Comparison of ENCODE assay signal across 8 cellular contexts in genomic region chr21:43703068-43703880, GRCh38.
DNase-seq lines count a peak whose midpoint lies in the region; ATAC-seq lines count a peak whose summit lies in the region.

No MANE protein-coding gene starts in this region.

- H3K36me3 Mint-ChIP-seq in activated naive CD4-positive, alpha-beta T cell treated with anti-CD3 and anti-CD28 coated beads, Interleukin-2, amount 50 U/mL, for 24 hours = no peaks in the 10 kb centered on the region
- H3K36me3 Mint-ChIP-seq in stimulated activated naive B cell treated with anti-CD40 and anti-IgM and Interleukin-4, amounts not matched to agents 10 μg/mL and 1 μg/mL and 100 μg/mL, for 72 hours = peaks cover 2 to 5% of the 10 kb centered on the region in 2 donors

- peak; percentile 27 to 84 (median 75) for DNase-seq in NCI-H1417 (lab: John Stamatoyannopoulos, UW)
- DNase-seq in NCI-H1417 treated with DMSO at 0.1 percent for 48 hours (lab: John Stamatoyannopoulos, UW) = no peak
- peak; percentile 59 for DNase-seq in iPS-NIHi11 (ENCODE audit: low spot score)
- no peak for DNase-seq in stimulated activated naive B cell treated with anti-CD40 and anti-IgM and Interleukin-4, amounts not matched to agents 10 μg/mL and 1 μg/mL and 100 μg/mL, for 72 hours
- no peak for DNase-seq in NCI-H524 treated with DMSO at 0.1 percent for 48 hours (lab: John Stamatoyannopoulos, UW)
- no peak for DNase-seq in effector memory CD4-positive, alpha-beta T cell
- DNase-seq in SIG-M5 (lab: John Stamatoyannopoulos, UW) = no peak

- no peak overlapping the region for H3K27ac Mint-ChIP-seq in activated naive CD4-positive, alpha-beta T cell treated with anti-CD3 and anti-CD28 coated beads, Interleukin-2, amount 50 U/mL, for 24 hours
- H3K27ac Mint-ChIP-seq in stimulated activated naive B cell treated with anti-CD40 and anti-IgM and Interleukin-4, amounts not matched to agents 10 μg/mL and 1 μg/mL and 100 μg/mL, for 72 hours = peak overlapping the region; percentile 75

- H3K9me3 ChIP-seq in effector memory CD4-positive, alpha-beta T cell (ENCODE audit: control insufficient read depth, low read length) = no peaks in the 10 kb centered on the region

- H3K27me3 Mint-ChIP-seq in activated naive CD4-positive, alpha-beta T cell treated with anti-CD3 and anti-CD28 coated beads, Interleukin-2, amount 50 U/mL, for 24 hours = peaks cover 1% of the 10 kb centered on the region
- peaks cover 4 to 12% of the 10 kb centered on the region in 2 donors for H3K27me3 Mint-ChIP-seq in stimulated activated naive B cell treated with anti-CD40 and anti-IgM and Interleukin-4, amounts not matched to agents 10 μg/mL and 1 μg/mL and 100 μg/mL, for 72 hours

- H3K4me3 ChIP-seq in effector memory CD4-positive, alpha-beta T cell (ENCODE audit: insufficient read depth, low read depth, low read length, poor library complexity, severe bottlenecking) = no peak overlapping the region

- H3K4me1 ChIP-seq in effector memory CD4-positive, alpha-beta T cell (ENCODE audit: control insufficient read depth, insufficient read depth, low read length, poor library complexity, severe bottlenecking) = no peaks in the 10 kb centered on the region

- peak overlapping the region; percentile 76 for H3K4me3 Mint-ChIP-seq in activated naive CD4-positive, alpha-beta T cell treated with anti-CD3 and anti-CD28 coated beads, Interleukin-2, amount 50 U/mL, for 24 hours
- H3K4me3 Mint-ChIP-seq in stimulated activated naive B cell treated with anti-CD40 and anti-IgM and Interleukin-4, amounts not matched to agents 10 μg/mL and 1 μg/mL and 100 μg/mL, for 72 hours = peak overlapping the region; percentile 73

- H3K36me3 ChIP-seq in effector memory CD4-positive, alpha-beta T cell (ENCODE audit: control insufficient read depth, insufficient read depth, low read length) = no peaks in the 10 kb centered on the region

- H3K9me3 Mint-ChIP-seq in activated naive CD4-positive, alpha-beta T cell treated with anti-CD3 and anti-CD28 coated beads, Interleukin-2, amount 50 U/mL, for 24 hours = no peaks in the 10 kb centered on the region
- no peaks in the 10 kb centered on the region for H3K9me3 Mint-ChIP-seq in stimulated activated naive B cell treated with anti-CD40 and anti-IgM and Interleukin-4, amounts not matched to agents 10 μg/mL and 1 μg/mL and 100 μg/mL, for 72 hours

- ATAC-seq in stimulated activated naive B cell treated with anti-CD40 and anti-IgM and Interleukin-4, amounts not matched to agents 10 μg/mL and 1 μg/mL and 100 μg/mL, for 72 hours (replicated peaks) = peak; percentile 80 to 82

- no peaks in the 10 kb centered on the region for H3K27me3 ChIP-seq in effector memory CD4-positive, alpha-beta T cell (replicated peaks; ENCODE audit: control insufficient read depth, insufficient read depth, low read length, poor library complexity, severe bottlenecking)

- H3K27ac ChIP-seq in effector memory CD4-positive, alpha-beta T cell (ENCODE audit: insufficient read depth, low read length, poor library complexity, severe bottlenecking) = no peak overlapping the region

- H3K4me1 Mint-ChIP-seq in activated naive CD4-positive, alpha-beta T cell treated with anti-CD3 and anti-CD28 coated beads, Interleukin-2, amount 50 U/mL, for 24 hours = peaks cover 6% of the 10 kb centered on the region
- H3K4me1 Mint-ChIP-seq in stimulated activated naive B cell treated with anti-CD40 and anti-IgM and Interleukin-4, amounts not matched to agents 10 μg/mL and 1 μg/mL and 100 μg/mL, for 72 hours = peaks cover 10 to 17% of the 10 kb centered on the region in 2 donors

Comparison
In these comparisons a context has a peak if more than half of its experiments do, and no peak if none do; other contexts are left out.
1. DNase-seq: peak in NCI-H1417 (3 of 3) and iPS-NIHi11 (single experiment); none in NCI-H1417 treated with DMSO at 0.1 percent for 48 hours (single experiment), stimulated activated naive B cell treated with anti-CD40 and anti-IgM and Interleukin-4, amounts not matched to agents 10 μg/mL and 1 μg/mL and 100 μg/mL, for 72 hours (single experiment), NCI-H524 treated with DMSO at 0.1 percent for 48 hours (single experiment), effector memory CD4-positive, alpha-beta T cell (0 of 3) and SIG-M5 (single experiment).